In genomic region chr1:235324296-235324695, GRCh38 we compare ENCODE assay signal across 13 cellular contexts. TPM values are rescaled to one million over a fixed set of nuclear protein-coding genes. Genes with fewer than 3 reads are reported as not detected.
DNase-seq lines count a peak whose midpoint lies in the region; ATAC-seq, FAIRE-seq and TF ChIP-seq lines count a peak whose summit lies in the region.
"Had no signal": no experiment of that assay in that cellular context is flagged by ENCODE, and none has a peak within 500 bp of the region (broad histone marks: within the 10 kb centered on the region; RNA-seq: fewer than 3 reads in every experiment).

No MANE protein-coding gene starts in this region.

- ATAC-seq in DND-41 (ENCODE audit: insufficient read depth, low read depth) (no peak), HG02798 (IDR thresholded peaks at IDR 0.05; ENCODE audit: poor library complexity, unreplicated experiment) (no peak)
- ATAC-seq: HCT116, PC-3 had no signal

- H3K4me2 ChIP-seq in DND-41 (ENCODE audit: insufficient read depth, low read length) (peak overlapping the region; percentile 81; the same call in 1 of the 2 replicates), KMS-11 (peak overlapping the region; percentile 7; the same call in 1 of the 2 replicates), astrocyte (ENCODE audit: low read length) (peak overlapping the region; percentile 94), neural progenitor cell (peak overlapping the region; percentile 98)

- no peaks in the 10 kb centered on the region for H3K27me3 ChIP-seq in DND-41 (ENCODE audit: insufficient read depth, low read length, poor library complexity)
- H3K27me3 ChIP-seq in KMS-11 (ENCODE audit: insufficient read depth, low read depth): no peaks in the 10 kb centered on the region
- no peaks in the 10 kb centered on the region for H3K27me3 ChIP-seq in astrocyte (ENCODE audit: insufficient read depth, low read length)
- no peaks in the 10 kb centered on the region for H3K27me3 ChIP-seq in neural progenitor cell

- H3K9me3 ChIP-seq in DND-41 (ENCODE audit: insufficient read depth, low read length, severe bottlenecking) (no peaks in the 10 kb centered on the region), astrocyte (ENCODE audit: insufficient read depth, low read depth, low read length) (no peaks in the 10 kb centered on the region), neural progenitor cell (ENCODE audit: low read depth) (no peaks in the 10 kb centered on the region)

- no peak for DNase-seq in DND-41
- no peak for DNase-seq in astrocyte (ENCODE audit: low read depth)
- DNase-seq in neural progenitor cell (ENCODE audit: low spot score): no peak
- DNase-seq in C1 segment of cervical spinal cord (lab: John Stamatoyannopoulos, UW): no peak
- no peak for DNase-seq in NCI-H526 (lab: John Stamatoyannopoulos, UW)
- DNase-seq: Kasumi-1, NCI-H2107, PC-3, T1000 had no signal

- no peak overlapping the region for H2AFZ ChIP-seq in DND-41 (ENCODE audit: low read depth, low read length)
- no peak overlapping the region for H2AFZ ChIP-seq in KMS-11 (ENCODE audit: low read depth)
- H2AFZ ChIP-seq in astrocyte (ENCODE audit: low read depth, low read length): no peak overlapping the region
- no peak overlapping the region for H2AFZ ChIP-seq in neural progenitor cell (replicated peaks)

- peaks cover 6% of the 10 kb centered on the region for H3K36me3 Mint-ChIP-seq in astrocyte (ENCODE audit: low read depth, unreplicated experiment)
- peaks cover 32% of the 10 kb centered on the region for H3K36me3 Mint-ChIP-seq in neural progenitor cell

- H3K79me2 ChIP-seq in DND-41 (ENCODE audit: insufficient read depth, low read length) (peaks cover 93% of the 10 kb centered on the region), KMS-11 (ENCODE audit: insufficient read depth, low read depth) (peaks cover 85% of the 10 kb centered on the region), astrocyte (ENCODE audit: insufficient read depth, low read length) (peaks cover 89% of the 10 kb centered on the region), neural progenitor cell (ENCODE audit: low read depth) (peaks cover 92% of the 10 kb centered on the region)

- H4K20me1 ChIP-seq in DND-41 (ENCODE audit: insufficient read depth, low read length) (peaks cover 54% of the 10 kb centered on the region), KMS-11 (ENCODE audit: insufficient read depth) (peaks cover 32% of the 10 kb centered on the region), astrocyte (ENCODE audit: insufficient read depth, low read length) (peaks cover 76% of the 10 kb centered on the region), neural progenitor cell (ENCODE audit: low read depth) (peaks cover 80% of the 10 kb centered on the region)

- H3K9me3 Mint-ChIP-seq in astrocyte (ENCODE audit: unreplicated experiment) (no peaks in the 10 kb centered on the region), neural progenitor cell (no peaks in the 10 kb centered on the region)

- TF ChIP-seq CTCF in DND-41 (IDR thresholded peaks at IDR 0.05; ENCODE audit: borderline replicate concordance, extremely low read depth, low read length, poor library complexity, severe bottlenecking) (no peak), KMS-11 (conservative IDR thresholded peaks at IDR 0.05; ENCODE audit: low read depth, low read length) (no peak), astrocyte (IDR thresholded peaks at IDR 0.05; ENCODE audit: insufficient read depth, low read depth, low read length) (no peak), neural progenitor cell (IDR thresholded peaks at IDR 0.05) (no peak)

- H3K27ac Mint-ChIP-seq in astrocyte (ENCODE audit: unreplicated experiment) (peak overlapping the region; percentile 63), neural progenitor cell (no peak overlapping the region)

- H3K27me3 Mint-ChIP-seq in astrocyte (ENCODE audit: low read depth, unreplicated experiment) (no peaks in the 10 kb centered on the region), neural progenitor cell (ENCODE audit: insufficient read depth, low read depth) (peaks cover 7% of the 10 kb centered on the region)

- peak overlapping the region in 1 of 2 experiments; percentile 33; a peak in 1 of 4 replicates for H3K4me3 ChIP-seq in DND-41 (ENCODE audit: low read depth in 1 of 2, low read length in 2 of 2)
- H3K4me3 ChIP-seq in KMS-11 (IDR thresholded peaks at IDR 0.05; ENCODE audit: insufficient read depth, low read depth, low read length): no peak overlapping the region
- no peak overlapping the region for H3K4me3 ChIP-seq in astrocyte (ENCODE audit: insufficient read depth, low read depth, low read length)
- H3K4me3 ChIP-seq in neural progenitor cell: peak overlapping the region; percentile 96

- H3K27ac ChIP-seq in DND-41 (ENCODE audit: low read length) (peak overlapping the region; percentile 64; the same call in 1 of the 2 replicates), KMS-11 (no peak overlapping the region), astrocyte (ENCODE audit: low read depth, low read length) (no peak overlapping the region), neural progenitor cell (no peak overlapping the region)
- H3K27ac ChIP-seq: epithelial cell of prostate had no signal

- H3K4me3 Mint-ChIP-seq in astrocyte (ENCODE audit: unreplicated experiment) (peak overlapping the region; percentile 64), neural progenitor cell (peak overlapping the region; percentile 48)

- peaks cover 15% of the 10 kb centered on the region for H3F3A ChIP-seq in neural progenitor cell (ENCODE audit: low read depth)

- H3K9ac ChIP-seq in DND-41 (ENCODE audit: low read depth, low read length) (peak overlapping the region; percentile 96; the same call in 1 of the 2 replicates), KMS-11 (no peak overlapping the region), astrocyte (ENCODE audit: low read length) (peak overlapping the region; percentile 21), neural progenitor cell (no peak overlapping the region)

- H3K4me1 Mint-ChIP-seq in astrocyte (ENCODE audit: low read depth, unreplicated experiment) (peaks cover 6% of the 10 kb centered on the region), neural progenitor cell (peaks cover 19% of the 10 kb centered on the region)

- peaks cover 59% of the 10 kb centered on the region for H3K36me3 ChIP-seq in DND-41 (ENCODE audit: insufficient read depth, low read length)
- H3K36me3 ChIP-seq in KMS-11 (ENCODE audit: insufficient read depth): no peaks in the 10 kb centered on the region
- H3K36me3 ChIP-seq in astrocyte (ENCODE audit: insufficient read depth, low read length): no peaks in the 10 kb centered on the region
- peaks cover 16% of the 10 kb centered on the region for H3K36me3 ChIP-seq in neural progenitor cell

- peaks cover 44% of the 10 kb centered on the region for H3K4me1 ChIP-seq in DND-41 (ENCODE audit: insufficient read depth, low read length)
- peaks cover 21% of the 10 kb centered on the region for H3K4me1 ChIP-seq in KMS-11 (ENCODE audit: low read depth, poor library complexity, severe bottlenecking)
- H3K4me1 ChIP-seq in astrocyte (ENCODE audit: insufficient read depth, low read length): peaks cover 14% of the 10 kb centered on the region
- H3K4me1 ChIP-seq in neural progenitor cell: peaks cover 19% of the 10 kb centered on the region

- no peak for FAIRE-seq in astrocyte (lab: Jason Lieb, UNC)

RNA-seq across cellular contexts. Expression of gene ARID4B, which starts 3.7 kb away (rescaled TPM):
- 35.9 and 38.6 TPM in 2 replicates for total RNA-seq in astrocyte
- 38.5 and 65.8 TPM in 2 replicates for total RNA-seq in neural progenitor cell (ENCODE audit: low replicate concordance)

RNA-seq across cellular contexts. Expression of gene GGPS1, which starts 4.1 kb away (rescaled TPM):
- 34.8 and 39.1 TPM in 2 replicates for total RNA-seq in astrocyte
- total RNA-seq in neural progenitor cell (ENCODE audit: low replicate concordance): 52.5 and 65.1 TPM in 2 replicates

RNA-seq across cellular contexts. Expression of gene TBCE, which starts 42.9 kb away (rescaled TPM):
- total RNA-seq in astrocyte (28.3 and 36.3 TPM in 2 replicates), neural progenitor cell (ENCODE audit: low replicate concordance) (29.8 and 41.3 TPM in 2 replicates)

Comparison
In these comparisons a context has a peak if more than half of its experiments do, and no peak if none do; other contexts are left out.
1. H3K4me2 ChIP-seq: peak in every context shown above with its lines; median percentile 98 in neural progenitor cell; 94 in astrocyte; 81 in DND-41; 7 in KMS-11.
2. H3K9ac ChIP-seq: peak in DND-41 (single experiment) and astrocyte (single experiment); none in KMS-11 (single experiment) and neural progenitor cell (single experiment).